1 cellular context compared by ENCODE assay signal in the genomic region with DNA sequence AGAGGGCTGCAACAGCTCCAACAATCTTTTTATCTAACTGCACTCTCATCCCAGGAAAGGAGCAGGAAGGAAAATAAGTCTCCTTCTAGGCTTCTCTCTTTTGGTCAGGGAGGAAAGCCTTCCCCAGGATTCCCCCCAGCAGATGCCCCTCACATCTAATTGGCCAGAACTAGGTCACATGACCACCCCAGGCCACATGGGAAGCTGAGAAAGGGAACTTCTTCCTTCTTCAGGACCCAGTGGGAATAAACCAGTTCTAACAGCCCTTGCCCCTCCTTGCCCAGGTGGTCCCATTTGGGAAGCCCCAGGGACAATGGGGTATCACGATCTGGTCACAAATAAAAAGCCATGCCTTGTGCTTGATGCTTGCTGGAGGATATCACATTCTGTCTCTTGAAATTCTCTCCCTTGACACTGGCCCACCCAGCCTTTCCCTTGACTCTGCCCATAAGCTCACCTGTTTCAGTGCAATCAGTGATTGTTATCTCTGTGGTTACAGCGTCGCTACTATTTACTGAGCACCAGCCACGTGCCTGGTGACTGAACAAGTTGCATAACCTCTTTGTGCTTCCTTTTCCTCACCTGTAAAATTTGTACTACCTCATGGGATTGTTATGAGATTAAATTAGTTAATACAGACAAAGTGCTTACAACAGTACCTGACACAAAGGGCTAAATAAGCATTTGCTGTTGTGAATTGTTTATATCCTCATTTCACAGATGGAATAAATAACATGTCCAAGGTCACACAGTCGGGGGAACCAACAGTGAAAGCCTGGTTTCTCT.
TF ChIP-seq lines count a peak whose summit lies in the region.

No MANE protein-coding gene starts in this region.

TF ChIP-seq in HepG2, 621 proteins besides CTCF, POLR2A, EP300 and RAD21 (continued from another document and continues in another):
- TF ChIP-seq, protein P1, sequence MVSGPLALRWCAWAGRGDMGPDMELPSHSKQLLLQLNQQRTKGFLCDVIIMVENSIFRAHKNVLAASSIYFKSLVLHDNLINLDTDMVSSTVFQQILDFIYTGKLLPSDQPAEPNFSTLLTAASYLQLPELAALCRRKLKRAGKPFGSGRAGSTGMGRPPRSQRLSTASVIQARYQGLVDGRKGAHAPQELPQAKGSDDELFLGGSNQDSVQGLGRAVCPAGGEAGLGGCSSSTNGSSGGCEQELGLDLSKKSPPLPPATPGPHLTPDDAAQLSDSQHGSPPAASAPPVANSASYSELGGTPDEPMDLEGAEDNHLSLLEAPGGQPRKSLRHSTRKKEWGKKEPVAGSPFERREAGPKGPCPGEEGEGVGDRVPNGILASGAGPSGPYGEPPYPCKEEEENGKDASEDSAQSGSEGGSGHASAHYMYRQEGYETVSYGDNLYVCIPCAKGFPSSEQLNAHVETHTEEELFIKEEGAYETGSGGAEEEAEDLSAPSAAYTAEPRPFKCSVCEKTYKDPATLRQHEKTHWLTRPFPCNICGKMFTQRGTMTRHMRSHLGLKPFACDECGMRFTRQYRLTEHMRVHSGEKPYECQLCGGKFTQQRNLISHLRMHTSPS (CRISPR knock-in tag; IDR thresholded peaks at IDR 0.05; ENCODE audit: low read depth) = no peak
- TF ChIP-seq TCF12 (IDR thresholded peaks at IDR 0.05) (no peak), TCF12 (CRISPR knock-in tag; IDR thresholded peaks at IDR 0.05) (0 out of 2 replicates have a peak, but pooled peaks have one; percentile 31), FOXP4 (CRISPR knock-in tag; IDR thresholded peaks at IDR 0.05) (peak; percentile 87), SKIL (CRISPR knock-in tag; IDR thresholded peaks at IDR 0.05; ENCODE audit: borderline replicate concordance) (peak; percentile 40; the same call in 1 of the 2 replicates), SIN3A (IDR thresholded peaks at IDR 0.05; ENCODE audit: borderline replicate concordance, low read depth, low read length) (peak; percentile 39; the same call in 1 of the 2 replicates), YEATS4 (CRISPR knock-in tag; IDR thresholded peaks at IDR 0.05; ENCODE audit: borderline replicate concordance) (0 out of 2 replicates have a peak, but pooled peaks have one; percentile 35), XBP1 (CRISPR knock-in tag; IDR thresholded peaks at IDR 0.05) (no peak), ZSCAN22 (CRISPR knock-in tag; IDR thresholded peaks at IDR 0.05) (no peak), SNRNP70 (IDR thresholded peaks at IDR 0.05; ENCODE audit: low read depth, low read length) (no peak), MYPOP (CRISPR knock-in tag; IDR thresholded peaks at IDR 0.05) (peak; percentile 76; the same call in 1 of the 2 replicates), GATAD2A (CRISPR knock-in tag; IDR thresholded peaks at IDR 0.05) (peak; percentile 97), RARA (CRISPR knock-in tag; IDR thresholded peaks at IDR 0.05) (peak; percentile 83), GABPB1 (CRISPR knock-in tag; IDR thresholded peaks at IDR 0.05) (0 out of 2 replicates have a peak, but pooled peaks have one; percentile 48), CBFB (CRISPR knock-in tag; IDR thresholded peaks at IDR 0.05) (peak; percentile 97), SSRP1 (CRISPR knock-in tag; IDR thresholded peaks at IDR 0.05) (0 out of 2 replicates have a peak, but pooled peaks have one; percentile 73), SOX6 (IDR thresholded peaks at IDR 0.05) (no peak), SOX6 (CRISPR knock-in tag; IDR thresholded peaks at IDR 0.05) (peak; percentile 97), ZBTB25 (CRISPR knock-in tag; IDR thresholded peaks at IDR 0.05) (peak; percentile 82), KMT2B (CRISPR knock-in tag; IDR thresholded peaks at IDR 0.05) (0 out of 2 replicates have a peak, but pooled peaks have one; percentile 33), TFDP1 (CRISPR knock-in tag; IDR thresholded peaks at IDR 0.05; ENCODE audit: borderline replicate concordance) (peak; percentile 58; the same call in 1 of the 2 replicates), DNMT3B (CRISPR knock-in tag; conservative IDR thresholded peaks at IDR 0.05) (peak; percentile 62; the same call in 1 of the 2 replicates), TBX2 (CRISPR knock-in tag; IDR thresholded peaks at IDR 0.05; ENCODE audit: borderline replicate concordance) (peak; percentile 70; the same call in 1 of the 2 replicates), ELF4 (CRISPR knock-in tag; IDR thresholded peaks at IDR 0.05; ENCODE audit: borderline replicate concordance) (no peak), ZNF850 (CRISPR knock-in tag; conservative IDR thresholded peaks at IDR 0.05) (no peak)
- TF ChIP-seq, protein P2, sequence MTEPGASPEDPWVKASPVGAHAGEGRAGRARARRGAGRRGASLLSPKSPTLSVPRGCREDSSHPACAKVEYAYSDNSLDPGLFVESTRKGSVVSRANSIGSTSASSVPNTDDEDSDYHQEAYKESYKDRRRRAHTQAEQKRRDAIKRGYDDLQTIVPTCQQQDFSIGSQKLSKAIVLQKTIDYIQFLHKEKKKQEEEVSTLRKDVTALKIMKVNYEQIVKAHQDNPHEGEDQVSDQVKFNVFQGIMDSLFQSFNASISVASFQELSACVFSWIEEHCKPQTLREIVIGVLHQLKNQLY (CRISPR knock-in tag; IDR thresholded peaks at IDR 0.05) = peak; percentile 100
- TF ChIP-seq, protein P3, sequence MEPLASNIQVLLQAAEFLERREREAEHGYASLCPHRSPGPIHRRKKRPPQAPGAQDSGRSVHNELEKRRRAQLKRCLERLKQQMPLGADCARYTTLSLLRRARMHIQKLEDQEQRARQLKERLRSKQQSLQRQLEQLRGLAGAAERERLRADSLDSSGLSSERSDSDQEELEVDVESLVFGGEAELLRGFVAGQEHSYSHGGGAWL (CRISPR knock-in tag; IDR thresholded peaks at IDR 0.05) = 0 out of 2 replicates have a peak, but pooled peaks have one; percentile 20
- TF ChIP-seq, protein P4, sequence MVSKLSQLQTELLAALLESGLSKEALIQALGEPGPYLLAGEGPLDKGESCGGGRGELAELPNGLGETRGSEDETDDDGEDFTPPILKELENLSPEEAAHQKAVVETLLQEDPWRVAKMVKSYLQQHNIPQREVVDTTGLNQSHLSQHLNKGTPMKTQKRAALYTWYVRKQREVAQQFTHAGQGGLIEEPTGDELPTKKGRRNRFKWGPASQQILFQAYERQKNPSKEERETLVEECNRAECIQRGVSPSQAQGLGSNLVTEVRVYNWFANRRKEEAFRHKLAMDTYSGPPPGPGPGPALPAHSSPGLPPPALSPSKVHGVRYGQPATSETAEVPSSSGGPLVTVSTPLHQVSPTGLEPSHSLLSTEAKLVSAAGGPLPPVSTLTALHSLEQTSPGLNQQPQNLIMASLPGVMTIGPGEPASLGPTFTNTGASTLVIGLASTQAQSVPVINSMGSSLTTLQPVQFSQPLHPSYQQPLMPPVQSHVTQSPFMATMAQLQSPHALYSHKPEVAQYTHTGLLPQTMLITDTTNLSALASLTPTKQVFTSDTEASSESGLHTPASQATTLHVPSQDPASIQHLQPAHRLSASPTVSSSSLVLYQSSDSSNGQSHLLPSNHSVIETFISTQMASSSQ (IDR thresholded peaks at IDR 0.05; ENCODE audit: low read depth) = 0 out of 2 replicates have a peak, but pooled peaks have one; percentile 41
- TF ChIP-seq, protein P4 (CRISPR knock-in tag; IDR thresholded peaks at IDR 0.05; ENCODE audit: borderline replicate concordance) = no peak; the same call in 1 of the 2 replicates
- TF ChIP-seq, protein P5, sequence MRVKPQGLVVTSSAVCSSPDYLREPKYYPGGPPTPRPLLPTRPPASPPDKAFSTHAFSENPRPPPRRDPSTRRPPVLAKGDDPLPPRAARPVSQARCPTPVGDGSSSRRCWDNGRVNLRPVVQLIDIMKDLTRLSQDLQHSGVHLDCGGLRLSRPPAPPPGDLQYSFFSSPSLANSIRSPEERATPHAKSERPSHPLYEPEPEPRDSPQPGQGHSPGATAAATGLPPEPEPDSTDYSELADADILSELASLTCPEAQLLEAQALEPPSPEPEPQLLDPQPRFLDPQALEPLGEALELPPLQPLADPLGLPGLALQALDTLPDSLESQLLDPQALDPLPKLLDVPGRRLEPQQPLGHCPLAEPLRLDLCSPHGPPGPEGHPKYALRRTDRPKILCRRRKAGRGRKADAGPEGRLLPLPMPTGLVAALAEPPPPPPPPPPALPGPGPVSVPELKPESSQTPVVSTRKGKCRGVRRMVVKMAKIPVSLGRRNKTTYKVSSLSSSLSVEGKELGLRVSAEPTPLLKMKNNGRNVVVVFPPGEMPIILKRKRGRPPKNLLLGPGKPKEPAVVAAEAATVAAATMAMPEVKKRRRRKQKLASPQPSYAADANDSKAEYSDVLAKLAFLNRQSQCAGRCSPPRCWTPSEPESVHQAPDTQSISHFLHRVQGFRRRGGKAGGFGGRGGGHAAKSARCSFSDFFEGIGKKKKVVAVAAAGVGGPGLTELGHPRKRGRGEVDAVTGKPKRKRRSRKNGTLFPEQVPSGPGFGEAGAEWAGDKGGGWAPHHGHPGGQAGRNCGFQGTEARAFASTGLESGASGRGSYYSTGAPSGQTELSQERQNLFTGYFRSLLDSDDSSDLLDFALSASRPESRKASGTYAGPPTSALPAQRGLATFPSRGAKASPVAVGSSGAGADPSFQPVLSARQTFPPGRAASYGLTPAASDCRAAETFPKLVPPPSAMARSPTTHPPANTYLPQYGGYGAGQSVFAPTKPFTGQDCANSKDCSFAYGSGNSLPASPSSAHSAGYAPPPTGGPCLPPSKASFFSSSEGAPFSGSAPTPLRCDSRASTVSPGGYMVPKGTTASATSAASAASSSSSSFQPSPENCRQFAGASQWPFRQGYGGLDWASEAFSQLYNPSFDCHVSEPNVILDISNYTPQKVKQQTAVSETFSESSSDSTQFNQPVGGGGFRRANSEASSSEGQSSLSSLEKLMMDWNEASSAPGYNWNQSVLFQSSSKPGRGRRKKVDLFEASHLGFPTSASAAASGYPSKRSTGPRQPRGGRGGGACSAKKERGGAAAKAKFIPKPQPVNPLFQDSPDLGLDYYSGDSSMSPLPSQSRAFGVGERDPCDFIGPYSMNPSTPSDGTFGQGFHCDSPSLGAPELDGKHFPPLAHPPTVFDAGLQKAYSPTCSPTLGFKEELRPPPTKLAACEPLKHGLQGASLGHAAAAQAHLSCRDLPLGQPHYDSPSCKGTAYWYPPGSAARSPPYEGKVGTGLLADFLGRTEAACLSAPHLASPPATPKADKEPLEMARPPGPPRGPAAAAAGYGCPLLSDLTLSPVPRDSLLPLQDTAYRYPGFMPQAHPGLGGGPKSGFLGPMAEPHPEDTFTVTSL (CRISPR knock-in tag; IDR thresholded peaks at IDR 0.05; ENCODE audit: borderline replicate concordance) = peak; percentile 74; the same call in 1 of the 2 replicates
